In the genomic region with DNA sequence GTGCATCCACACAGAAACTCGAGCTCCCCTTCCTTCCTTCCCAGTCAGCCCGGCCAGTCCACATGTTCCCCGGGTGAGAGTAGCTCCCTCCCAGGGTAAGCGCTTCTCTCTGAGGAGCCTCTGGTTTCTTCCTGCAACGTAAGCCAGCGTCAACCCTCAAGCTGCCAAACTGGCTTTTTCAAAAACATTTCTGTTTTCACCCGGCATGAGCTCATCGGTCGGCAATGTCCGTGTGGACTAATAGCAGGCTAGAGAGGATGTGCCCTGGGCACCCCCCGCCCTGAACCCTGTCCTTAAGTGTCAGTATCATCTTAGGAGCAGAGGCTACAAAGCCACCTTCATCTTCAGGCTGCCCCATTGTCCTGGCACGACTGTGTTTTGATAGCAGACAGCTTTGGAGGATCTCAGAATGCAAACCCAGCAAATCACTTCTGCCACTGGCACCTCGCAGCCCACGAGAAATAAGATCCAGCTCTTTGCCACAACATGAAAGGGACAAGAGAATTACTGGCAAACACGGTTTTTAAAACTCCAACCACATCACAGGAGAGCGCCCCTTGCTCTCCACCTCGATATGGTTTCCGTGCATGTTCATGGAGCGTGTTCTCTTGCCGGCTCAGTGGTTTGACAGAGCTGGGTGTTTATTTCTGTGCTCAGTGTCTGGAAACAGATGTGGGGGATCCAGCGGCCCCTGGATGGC, we compare ENCODE assay signal across 12 cellular contexts. TPM values are rescaled to one million over a fixed set of nuclear protein-coding genes. Genes with fewer than 3 reads are reported as not detected.
DNase-seq lines count a peak whose midpoint lies in the region; ATAC-seq and TF ChIP-seq lines count a peak whose summit lies in the region.
"Had no signal": no experiment of that assay in that cellular context is flagged by ENCODE, and none has a peak within 500 bp of the region (broad histone marks: within the 10 kb centered on the region; RNA-seq: fewer than 3 reads in every experiment).

No MANE protein-coding gene starts in this region.

- TF ChIP-seq POLR2A in adrenal gland (IDR thresholded peaks at IDR 0.05) = no peak

- no peaks in the 10 kb centered on the region for H3K36me3 Mint-ChIP-seq in activated naive CD8-positive, alpha-beta T cell treated with anti-CD3 and anti-CD28 coated beads for 36 hours

- peaks cover 64% of the 10 kb centered on the region for H3K27me3 Mint-ChIP-seq in activated naive CD8-positive, alpha-beta T cell treated with anti-CD3 and anti-CD28 coated beads for 36 hours

- ATAC-seq in Right ventricle myocardium superior (ENCODE audit: poor library complexity) = peak; percentile 71

- intact Hi-C loops in adrenal gland (cut with DNase I) (no loop called here), Right ventricle myocardium superior (cut with DNase I) (no loop called here), dorsolateral prefrontal cortex (cut with DNase I) (no loop called here)

- H3K27me3 ChIP-seq in adrenal gland (peaks cover 7% of the 10 kb centered on the region), dorsolateral prefrontal cortex (peaks cover 0 to 23% (median 0%) of the 10 kb centered on the region in 45 donors)

- H3K4me3 ChIP-seq in adrenal gland = no peak overlapping the region
- H3K4me3 ChIP-seq in dorsolateral prefrontal cortex = peak overlapping the region in 2 of 59 donors; percentile 0 to 19

- no peaks in the 10 kb centered on the region for H3K36me3 ChIP-seq in adrenal gland (replicated peaks in 1 of 2)

- H3K27ac Mint-ChIP-seq in activated naive CD8-positive, alpha-beta T cell treated with anti-CD3 and anti-CD28 coated beads for 36 hours = no peak overlapping the region
- H3K27ac Mint-ChIP-seq: activated CD4-positive, alpha-beta memory T cell treated with anti-CD3 and anti-CD28 coated beads, Interleukin-2, amount 10 ng/mL, durations not matched to agents 7 days and 5 days had no signal

- H3K27ac ChIP-seq in C4-2B (peak overlapping the region; percentile 85), adrenal gland (peak overlapping the region in 1 of 5 donors; percentile 34), dorsolateral prefrontal cortex (no peak overlapping the region)

- WGBS in adrenal gland, 4 donors = 30 to 35% (median 32%) methylated on average over 20 to 21 of the region's 21 CpGs

- no peak overlapping the region for H3K4me3 Mint-ChIP-seq in activated naive CD8-positive, alpha-beta T cell treated with anti-CD3 and anti-CD28 coated beads for 36 hours
- H3K4me3 Mint-ChIP-seq: activated CD4-positive, alpha-beta memory T cell treated with anti-CD3 and anti-CD28 coated beads, Interleukin-2, amount 10 ng/mL, durations not matched to agents 7 days and 5 days; central memory CD8-positive, alpha-beta T cell; nephron had no signal

- H3K9me3 Mint-ChIP-seq in activated naive CD8-positive, alpha-beta T cell treated with anti-CD3 and anti-CD28 coated beads for 36 hours = no peaks in the 10 kb centered on the region
- H3K9me3 Mint-ChIP-seq: activated CD4-positive, alpha-beta memory T cell treated with anti-CD3 and anti-CD28 coated beads, Interleukin-2, amount 10 ng/mL, durations not matched to agents 7 days and 5 days; central memory CD8-positive, alpha-beta T cell; nephron had no signal

- DNase-seq in adrenal gland (peak in 4 of 7 donors; percentile 20 to 65 (median 24)), Right ventricle myocardium superior (peak; percentile 73), pulmonary artery endothelial cell (ENCODE audit: low read depth, low spot score) (peak; percentile 69), SKM-1 treated with dmso at 0.1 percent for 144 hours (lab: John Stamatoyannopoulos, UW; ENCODE audit: unreplicated experiment) (no peak), superior temporal gyrus (ENCODE audit: extremely low spot score) (no peak), dorsolateral prefrontal cortex (no peak)
- DNase-seq in activated naive CD8-positive, alpha-beta T cell treated with anti-CD3 and anti-CD28 coated beads for 36 hours = no peak
- DNase-seq: activated CD4-positive, alpha-beta memory T cell treated with anti-CD3 and anti-CD28 coated beads, Interleukin-2, amount 10 ng/mL, durations not matched to agents 7 days and 5 days; stimulated activated naive CD4-positive, alpha-beta T cell treated with Interleukin-2 at 50 U/mL for 16 hours had no signal

- H3K4me1 Mint-ChIP-seq in activated naive CD8-positive, alpha-beta T cell treated with anti-CD3 and anti-CD28 coated beads for 36 hours = peaks cover 7% of the 10 kb centered on the region
- H3K4me1 Mint-ChIP-seq: activated CD4-positive, alpha-beta memory T cell treated with anti-CD3 and anti-CD28 coated beads, Interleukin-2, amount 10 ng/mL, durations not matched to agents 7 days and 5 days; central memory CD8-positive, alpha-beta T cell had no signal

- no peaks in the 10 kb centered on the region for H3K9me3 ChIP-seq in adrenal gland (replicated peaks in 1 of 3)

- no peak for TF ChIP-seq CTCF in C4-2B (conservative IDR thresholded peaks at IDR 0.05)
- TF ChIP-seq CTCF in adrenal gland (IDR thresholded peaks at IDR 0.05) = no peak
- no peak for TF ChIP-seq CTCF in dorsolateral prefrontal cortex (IDR thresholded peaks at IDR 0.05 in 54 of 56, conservative IDR thresholded peaks at IDR 0.05 in 2 of 56; ENCODE audit: low read depth in 1 of 56, partially characterized antibody in 56 of 56)

- H3K4me1 ChIP-seq in adrenal gland (replicated peaks in 1 of 2) = peaks cover 0 to 8% of the 10 kb centered on the region in 2 donors

RNA-seq across cellular contexts. Expression of a gene that starts 9.9 kb away (rescaled TPM):
- 100 to 1,000 TPM in 3 of 8 donors, 10 to 100 TPM in 5; 16.6 to 165 (median 56.2) TPM for total RNA-seq in adrenal gland
- polyA plus RNA-seq in adrenal gland = 10 to 100 TPM; 13.2 to 26.5 (median 15.8) TPM
- 2.9 TPM for total RNA-seq in Right ventricle myocardium superior
- 26.7 and 52.1 TPM in 2 replicates for total RNA-seq in pulmonary artery endothelial cell
- total RNA-seq in activated naive CD8-positive, alpha-beta T cell treated with anti-CD3 and anti-CD28 coated beads for 36 hours = not detected
- 10 to 100 TPM in 61 of 120 experiments, 1 to 10 TPM in 59; 2.6 to 21.6 (median 10.1) TPM for total RNA-seq in dorsolateral prefrontal cortex
- total RNA-seq: activated CD4-positive, alpha-beta memory T cell treated with anti-CD3 and anti-CD28 coated beads, Interleukin-2, amount 10 ng/mL, durations not matched to agents 7 days and 5 days had no signal

RNA-seq across cellular contexts. Expression of a gene that starts 29.6 kb away (rescaled TPM):
- total RNA-seq in adrenal gland (10 to 100 TPM in 3 of 8 donors, 1 to 10 TPM in 5; 3.4 to 13.1 (median 9.3) TPM), Right ventricle myocardium superior (3.0 TPM), pulmonary artery endothelial cell (6.3 and 17.9 TPM in 2 replicates), dorsolateral prefrontal cortex (10 to 100 TPM; 18.9 to 73.5 (median 38.2) TPM)
- 1 to 10 TPM; 2.3 to 6.9 (median 3.2) TPM for polyA plus RNA-seq in adrenal gland
- total RNA-seq in activated naive CD8-positive, alpha-beta T cell treated with anti-CD3 and anti-CD28 coated beads for 36 hours = under 1 TPM; 0.29 to 0.30 TPM

Comparison
In these comparisons a context has a peak if more than half of its experiments do, and no peak if none do; other contexts are left out.
1. DNase-seq: peak in adrenal gland (4 of 7), Right ventricle myocardium superior (single experiment) and pulmonary artery endothelial cell (single experiment); none in SKM-1 treated with dmso at 0.1 percent for 144 hours (single experiment), superior temporal gyrus (single experiment), activated naive CD8-positive, alpha-beta T cell treated with anti-CD3 and anti-CD28 coated beads for 36 hours (single experiment) and dorsolateral prefrontal cortex (0 of 10).